Comparison of ENCODE assay signal across 1 cellular context in the genomic region with DNA sequence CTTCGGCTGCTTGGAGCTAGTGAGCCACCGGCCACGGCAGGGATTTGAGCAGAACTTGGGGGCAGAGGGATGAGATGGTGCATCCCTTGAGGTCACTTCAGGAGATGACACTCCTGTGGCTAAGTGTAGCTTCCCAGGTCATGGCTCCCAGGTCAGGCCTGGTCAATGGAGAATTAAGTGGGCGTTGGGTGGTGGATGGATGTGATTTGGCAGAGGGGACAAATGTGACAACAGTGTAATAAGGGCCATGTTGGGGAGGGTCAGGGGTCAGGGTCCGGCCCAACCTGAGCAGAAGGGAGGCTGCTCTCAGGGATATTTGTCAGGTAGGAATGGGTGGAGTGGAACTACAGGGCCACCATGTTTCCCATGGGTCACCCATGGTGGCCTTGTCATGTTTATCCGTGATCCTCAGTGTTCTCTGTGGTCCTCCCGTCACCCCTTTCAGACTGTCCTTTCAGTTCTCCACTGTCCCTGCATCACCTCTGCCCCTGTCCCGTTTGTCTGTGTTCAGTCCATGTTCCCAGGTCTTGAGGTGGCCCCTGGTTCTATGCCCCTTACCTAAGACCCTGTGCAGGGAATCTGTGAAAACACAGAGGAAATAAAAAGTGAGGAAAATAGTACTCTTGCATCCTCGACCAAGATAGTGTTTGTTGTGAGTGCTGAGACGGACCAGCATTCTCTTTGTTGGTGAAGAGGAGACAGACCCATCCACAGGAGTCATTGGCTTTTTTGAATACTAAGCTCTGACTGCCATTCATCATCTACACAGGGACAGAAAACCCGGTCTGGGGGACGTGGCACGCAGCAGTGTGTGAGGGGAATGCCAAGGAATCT.
TF ChIP-seq lines count a peak whose summit lies in the region.

No MANE protein-coding gene starts in this region.

TF ChIP-seq in WTC11, 78 proteins besides CTCF, POLR2A, EP300 and RAD21:
- TF ChIP-seq ZBTB43 (CRISPR knock-in tag; IDR thresholded peaks at IDR 0.05): 0 out of 2 replicates have a peak, but pooled peaks have one; percentile 7
- no peak for TF ChIP-seq MXD4 (CRISPR knock-in tag; IDR thresholded peaks at IDR 0.05; ENCODE audit: borderline replicate concordance)
